In genomic region chr20:52914870-52915269, GRCh38 we compare ENCODE assay signal across 23 cellular contexts. TPM values are rescaled to one million over a fixed set of nuclear protein-coding genes. Genes with fewer than 3 reads are reported as not detected.
"Had no signal": no experiment of that assay in that cellular context is flagged by ENCODE, and none has a peak within 500 bp of the region (broad histone marks: within the 10 kb centered on the region; RNA-seq: fewer than 3 reads in every experiment).

No MANE protein-coding gene starts in this region.

- FAIRE-seq: RCC 7860 had no signal

- H3K27ac ChIP-seq: SJSA1, SK-N-MC had no signal

- H3K4me1 ChIP-seq: SJSA1 had no signal

- H3K36me3 ChIP-seq: MG63, SJSA1 had no signal

- H3K27me3 ChIP-seq: MG63, SJSA1 had no signal

- H3K4me3 ChIP-seq: MG63, SJSA1, SK-N-MC had no signal

- DNase-seq: KBM-7, MG63, NCI-H1092, NCI-H1105 treated with DMSO at 0.1 percent for 48 hours, NCI-H1417 treated with DMSO at 0.1 percent for 48 hours, NCI-H146, NCI-H1694 treated with DMSO at 0.1 percent for 48 hours, NCI-H1930, NCI-H2081 treated with DMSO at 0.1 percent for 48 hours, NCI-H2171, NCI-H226, NCI-H510A, NCI-H524 treated with DMSO at 0.1 percent for 48 hours, NCI-H69, NCI-H774, Right ventricle myocardium superior, RPMI8226, SIG-M5 had no signal

RNA-seq across cellular contexts. Expression of gene TSHZ2, which starts 57.3 kb away (rescaled TPM):
- total RNA-seq: HT1080, LHCN-M2, SJSA1 had no signal
